In the genomic region with DNA sequence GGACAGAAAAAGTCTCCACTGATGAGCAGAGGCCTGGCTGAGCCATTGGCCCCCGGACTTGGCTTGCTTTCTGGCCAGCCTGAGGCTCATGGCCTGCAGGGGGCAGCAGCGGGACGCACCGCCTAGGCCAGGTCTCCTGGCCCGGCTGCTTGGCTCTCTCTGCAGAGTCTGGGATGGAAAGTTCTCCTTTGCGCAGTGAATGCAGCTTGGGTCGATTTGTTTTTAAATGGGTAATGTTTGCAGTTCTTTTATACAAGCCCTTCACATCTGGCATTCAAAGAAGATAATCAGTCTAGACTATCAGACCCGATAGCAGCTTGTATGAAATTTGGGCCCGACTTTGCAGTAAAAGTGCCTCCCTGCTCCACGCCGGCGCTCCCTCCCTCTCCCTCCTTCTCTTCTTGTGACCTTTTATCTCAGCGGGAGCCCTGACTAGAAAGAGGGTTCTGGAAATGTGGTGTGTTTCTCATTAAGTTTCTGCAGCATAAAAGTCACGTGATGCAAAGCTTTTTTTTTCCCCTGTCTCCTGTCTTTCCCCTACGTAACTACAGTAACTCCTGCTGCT, we compare ENCODE assay signal across 9 cellular contexts. TPM values are rescaled to one million over a fixed set of nuclear protein-coding genes. Genes with fewer than 3 reads are reported as not detected.
DNase-seq lines count a peak whose midpoint lies in the region; ATAC-seq, FAIRE-seq and TF ChIP-seq lines count a peak whose summit lies in the region.
"Had no signal": no experiment of that assay in that cellular context is flagged by ENCODE, and none has a peak within 500 bp of the region (broad histone marks: within the 10 kb centered on the region; RNA-seq: fewer than 3 reads in every experiment).

No MANE protein-coding gene starts in this region.

- H4K20me1 ChIP-seq in GM23338 (replicated peaks; ENCODE audit: insufficient read depth) (no peaks in the 10 kb centered on the region), smooth muscle cell (ENCODE audit: low read depth) (no peaks in the 10 kb centered on the region)

- TF ChIP-seq CTCF in D721Med (IDR thresholded peaks at IDR 0.05; ENCODE audit: insufficient read depth, missing control alignments) (peak; percentile 90), GM23338 (conservative IDR thresholded peaks at IDR 0.05; ENCODE audit: low read depth in 2 of 2) (peak; percentile 97 to 99), WERI-Rb-1 (IDR thresholded peaks at IDR 0.05; ENCODE audit: low read depth, low read length) (peak; percentile 97), MCF 10A (IDR thresholded peaks at IDR 0.05; ENCODE audit: unreplicated experiment) (peak; percentile 93), smooth muscle cell (IDR thresholded peaks at IDR 0.05; ENCODE audit: borderline replicate concordance, insufficient read depth, poor library complexity, severe bottlenecking) (peak; percentile 97)

- WGBS in smooth muscle cell (ENCODE audit: low lambda C conversion rate), result 6% methylated on average over 15 of the region's 15 CpGs

- CTCF ChIA-PET in MCF 10A (lab: Yijun Ruan, JAX), result interaction anchor here (0.5 to 8.1 kb wide), 49 partner anchors 10 to 1586 kb away, joined by 3 to 139 read pairs (median 4); no protein-coding TSS in a partner anchor

- H3K27me3 ChIP-seq in GM23338 (ENCODE audit: insufficient read depth), result 0 out of 2 replicates have a peak, but pooled peaks cover 4% of the 10 kb centered on the region
- no peaks in the 10 kb centered on the region for H3K27me3 ChIP-seq in WERI-Rb-1 (ENCODE audit: insufficient read depth, low read depth, severe bottlenecking)
- H3K27me3 ChIP-seq in smooth muscle cell (ENCODE audit: low read depth), result no peaks in the 10 kb centered on the region

- BruUV-seq in MCF 10A (replicated peaks; lab: Mats Ljungman, UMichigan), result no TSS peak

- H3K4me2 ChIP-seq in GM23338 (peak overlapping the region; percentile 76), smooth muscle cell (peak overlapping the region; percentile 87)

- H3K9ac ChIP-seq in smooth muscle cell (ENCODE audit: low read depth), result no peak overlapping the region

- H3K36me3 ChIP-seq in GM23338 (ENCODE audit: insufficient read depth), result no peaks in the 10 kb centered on the region
- H3K36me3 ChIP-seq in WERI-Rb-1, result no peaks in the 10 kb centered on the region
- H3K36me3 ChIP-seq in smooth muscle cell (ENCODE audit: low read depth), result no peaks in the 10 kb centered on the region

- H3K9me3 Mint-ChIP-seq in GM23338 (no peaks in the 10 kb centered on the region), MCF 10A (ENCODE audit: unreplicated experiment) (no peaks in the 10 kb centered on the region)

- no peaks in the 10 kb centered on the region for H3F3A ChIP-seq in GM23338 (replicated peaks; ENCODE audit: low read depth)
- H3F3A ChIP-seq in smooth muscle cell (ENCODE audit: low read depth), result peaks cover 8% of the 10 kb centered on the region

- H3K27me3 Mint-ChIP-seq in GM23338 (ENCODE audit: insufficient read depth, low read depth, poor library complexity) (peaks cover 13% of the 10 kb centered on the region), MCF 10A (ENCODE audit: insufficient read depth, unreplicated experiment) (peaks cover 7% of the 10 kb centered on the region)

- no peaks in the 10 kb centered on the region for H3K9me3 ChIP-seq in WERI-Rb-1 (ENCODE audit: severe bottlenecking)
- H3K9me3 ChIP-seq in iPS-18c (ENCODE audit: control insufficient read depth, insufficient read depth, low read length), result no peaks in the 10 kb centered on the region
- H3K9me3 ChIP-seq in smooth muscle cell (replicated peaks; ENCODE audit: low read depth), result no peaks in the 10 kb centered on the region

- intact Hi-C loops in MCF 10A (cut with micrococcal nuclease), result loop anchor here (1.0 to 5.0 kb wide), 6 partner anchors 89 to 1297 kb away; no protein-coding TSS in a partner anchor

- no peak for FAIRE-seq in D721Med (lab: Jason Lieb, UNC)
- FAIRE-seq: colon had no signal

- H3K27ac Mint-ChIP-seq in GM23338 (no peak overlapping the region), MCF 10A (ENCODE audit: low read depth, unreplicated experiment) (no peak overlapping the region)

- ATAC-seq in GM23338, result peak; percentile 88
- no peak for ATAC-seq in HG02852 (IDR thresholded peaks at IDR 0.05; ENCODE audit: unreplicated experiment)

- H3K79me2 ChIP-seq in GM23338 (replicated peaks; ENCODE audit: insufficient read depth), result no peaks in the 10 kb centered on the region
- no peaks in the 10 kb centered on the region for H3K79me2 ChIP-seq in smooth muscle cell (ENCODE audit: low read depth)

- H3K4me3 ChIP-seq in GM23338 (peak overlapping the region; percentile 52), WERI-Rb-1 (ENCODE audit: low read depth, low read length) (no peak overlapping the region), iPS-18c (ENCODE audit: insufficient read depth, low read depth, low read length) (peak overlapping the region; percentile 34; the same call in 1 of the 2 replicates), smooth muscle cell (peak overlapping the region; percentile 33)

- peak overlapping the region; percentile 57 for H3K4me3 Mint-ChIP-seq in GM23338
- no peak overlapping the region for H3K4me3 Mint-ChIP-seq in MCF 10A (ENCODE audit: unreplicated experiment)

- H2AFZ ChIP-seq in GM23338 (peak overlapping the region; percentile 82; the same call in 1 of the 2 replicates), smooth muscle cell (ENCODE audit: low read depth) (peak overlapping the region; percentile 72)

- H3K36me3 Mint-ChIP-seq in GM23338 (ENCODE audit: low read depth) (no peaks in the 10 kb centered on the region), MCF 10A (ENCODE audit: insufficient read depth, unreplicated experiment) (no peaks in the 10 kb centered on the region)

- POLR2A ChIA-PET in MCF 10A (lab: Yijun Ruan, JAX), result interaction anchor here (0.6 kb wide), 1 partner anchor 283 kb away, joined by 4 read pairs; no protein-coding TSS in a partner anchor

- no peak overlapping the region for H3K27ac ChIP-seq in GM23338 (ENCODE audit: low read depth)
- H3K27ac ChIP-seq in WERI-Rb-1, result no peak overlapping the region
- H3K27ac ChIP-seq in smooth muscle cell (ENCODE audit: low read depth), result peak overlapping the region; percentile 73

- H3K9me2 ChIP-seq in GM23338 (ENCODE audit: insufficient read depth), result no peaks in the 10 kb centered on the region

- H3K4me1 ChIP-seq in GM23338 (ENCODE audit: insufficient read depth) (peaks cover 18% of the 10 kb centered on the region), smooth muscle cell (ENCODE audit: low read depth) (peaks cover 14% of the 10 kb centered on the region)

- H3K4me1 Mint-ChIP-seq in GM23338, result peaks cover 22% of the 10 kb centered on the region
- H3K4me1 Mint-ChIP-seq in MCF 10A (ENCODE audit: insufficient read depth, unreplicated experiment), result peaks cover 8% of the 10 kb centered on the region

- DNase-seq in D721Med (ENCODE audit: insufficient read length, low spot score) (no peak), GM23338 (ENCODE audit: low spot score) (peak; percentile 87), NCI-H1105 treated with DMSO at 0.1 percent for 48 hours (lab: John Stamatoyannopoulos, UW) (peak; percentile 19), WERI-Rb-1 (peak; percentile 76), MCF 10A (ENCODE audit: unreplicated experiment) (peak; percentile 73), smooth muscle cell (lab: John Stamatoyannopoulos, UW; ENCODE audit: unreplicated experiment) (peak; percentile 69)

TF ChIP-seq in GM23338, 12 proteins besides CTCF, POLR2A, EP300 and RAD21 (continues in another document):
- no peak for TF ChIP-seq EZH2phosphoT487 (IDR thresholded peaks at IDR 0.05; ENCODE audit: unreplicated experiment)

RNA-seq across cellular contexts. Expression of gene ZNF621, which starts 59.9 kb away (rescaled TPM):
- 12.1 and 13.6 TPM in 2 replicates for total RNA-seq in GM23338 (2014; rRNA removed; shearing (Covaris generic))
- polyA plus RNA-seq in GM23338 (2016; fragmentation: Nextera tagmentation; extraction: Ambion mirVana), result 6.3 and 6.8 TPM in 2 replicates
- total RNA-seq in MCF 10A (2022), result 39.6 and 44.5 TPM in 2 replicates
- total RNA-seq in smooth muscle cell, result 18.3 and 20.3 TPM in 2 replicates
- polyA plus RNA-seq in smooth muscle cell, result 3.4 and 5.9 TPM in 2 replicates
